In the genomic region with DNA sequence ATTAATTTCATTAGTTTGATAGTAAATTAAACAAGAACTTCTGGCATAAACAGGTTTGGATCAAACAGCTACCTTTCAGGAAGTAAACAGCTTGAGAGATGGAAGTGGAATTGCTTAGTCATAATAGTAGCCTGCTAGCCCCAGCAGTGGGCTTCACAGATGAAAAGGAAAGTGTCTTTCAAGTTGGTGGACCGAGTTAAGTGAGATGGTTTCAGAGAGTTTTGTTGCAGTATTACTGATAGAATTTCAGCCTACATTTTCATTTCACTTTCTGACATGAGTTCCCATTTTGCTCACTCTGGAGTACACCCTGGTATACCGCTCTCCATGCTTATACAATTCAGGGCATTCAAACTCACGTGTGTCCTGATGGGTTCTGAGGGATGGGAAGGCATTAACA, we compare ENCODE assay signal across 1 cellular context.
TF ChIP-seq lines count a peak whose summit lies in the region.

No MANE protein-coding gene starts in this region.

TF ChIP-seq in K562, 482 proteins besides CTCF, POLR2A, EP300 and RAD21:
- TF ChIP-seq TRIM28 (IDR thresholded peaks at IDR 0.05) (0 out of 2 replicates have a peak, but pooled peaks have one; percentile 35), ZNF133 (CRISPR knock-in tag; IDR thresholded peaks at IDR 0.05) (no peak), ELF1 (tag; IDR thresholded peaks at IDR 0.05) (peak; percentile 44; the same call in 1 of the 2 replicates), MAFG (tag; conservative IDR thresholded peaks at IDR 0.05) (peak; percentile 55), JUND (IDR thresholded peaks at IDR 0.05; ENCODE audit: borderline replicate concordance, low read depth, low read length) (0 out of 2 replicates have a peak, but pooled peaks have one; percentile 42), JUND (tag; IDR thresholded peaks at IDR 0.05; ENCODE audit: borderline replicate concordance, low read depth, low read length) (no peak; the same call in 2 of the 3 replicates), MAFK (IDR thresholded peaks at IDR 0.05; ENCODE audit: low read length) (peak; percentile 47; the same call in 1 of the 2 replicates), PHF20 (IDR thresholded peaks at IDR 0.05; ENCODE audit: partially characterized antibody) (no peak), PTTG1 (tag; IDR thresholded peaks at IDR 0.05; ENCODE audit: low read depth) (no peak), RBM25 (IDR thresholded peaks at IDR 0.05; ENCODE audit: low read depth, low read length, severe bottlenecking) (peak; percentile 82), MCM3 (IDR thresholded peaks at IDR 0.05) (no peak), NFE2 (IDR thresholded peaks at IDR 0.05; ENCODE audit: low read depth) (peak; percentile 85), ZNF316 (IDR thresholded peaks at IDR 0.05) (peak; percentile 78), MAFF (IDR thresholded peaks at IDR 0.05; ENCODE audit: low read length) (peak; percentile 65), FOXK2 (conservative IDR thresholded peaks at IDR 0.05 in 1 of 2, IDR thresholded peaks at IDR 0.05 in 1 of 2; ENCODE audit: low read depth in 2 of 2) (peak in 1 of 2 experiments; percentile 73; a peak in 3 of 4 replicates), C11orf30 (IDR thresholded peaks at IDR 0.05; ENCODE audit: low read depth) (peak; percentile 75), TAF15 (IDR thresholded peaks at IDR 0.05; ENCODE audit: low read depth, low read length) (no peak), RNF2 (IDR thresholded peaks at IDR 0.05) (no peak), STAT5A (IDR thresholded peaks at IDR 0.05; ENCODE audit: borderline replicate concordance, low read length) (no peak), BDP1 (IDR thresholded peaks at IDR 0.05; ENCODE audit: insufficient read depth, insufficient read length) (no peak), MECOM (CRISPR knock-in tag; IDR thresholded peaks at IDR 0.05) (no peak), POLR2H (tag; IDR thresholded peaks at IDR 0.05; ENCODE audit: low read depth) (no peak), CEBPG (CRISPR knock-in tag; IDR thresholded peaks at IDR 0.05) (no peak), CEBPG (tag; conservative IDR thresholded peaks at IDR 0.05 in 1 of 2, IDR thresholded peaks at IDR 0.05 in 1 of 2) (no peak), BCOR (IDR thresholded peaks at IDR 0.05) (no peak), CBX3 (IDR thresholded peaks at IDR 0.05; ENCODE audit: borderline replicate concordance in 1 of 2, low read length in 2 of 2) (peak in 1 of 2 experiments; percentile 81; a peak in 1 of 3 replicates), ZNF589 (CRISPR knock-in tag; IDR thresholded peaks at IDR 0.05; ENCODE audit: low read depth) (0 out of 2 replicates have a peak, but pooled peaks have one; percentile 3), EHMT2 (IDR thresholded peaks at IDR 0.05) (no peak)
- TF ChIP-seq, protein P1, sequence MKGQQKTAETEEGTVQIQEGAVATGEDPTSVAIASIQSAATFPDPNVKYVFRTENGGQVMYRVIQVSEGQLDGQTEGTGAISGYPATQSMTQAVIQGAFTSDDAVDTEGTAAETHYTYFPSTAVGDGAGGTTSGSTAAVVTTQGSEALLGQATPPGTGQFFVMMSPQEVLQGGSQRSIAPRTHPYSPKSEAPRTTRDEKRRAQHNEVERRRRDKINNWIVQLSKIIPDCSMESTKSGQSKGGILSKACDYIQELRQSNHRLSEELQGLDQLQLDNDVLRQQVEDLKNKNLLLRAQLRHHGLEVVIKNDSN (CRISPR knock-in tag; IDR thresholded peaks at IDR 0.05), result no peak
- TF ChIP-seq, protein P2, sequence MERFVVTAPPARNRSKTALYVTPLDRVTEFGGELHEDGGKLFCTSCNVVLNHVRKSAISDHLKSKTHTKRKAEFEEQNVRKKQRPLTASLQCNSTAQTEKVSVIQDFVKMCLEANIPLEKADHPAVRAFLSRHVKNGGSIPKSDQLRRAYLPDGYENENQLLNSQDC (CRISPR knock-in tag; IDR thresholded peaks at IDR 0.05), result no peak
- TF ChIP-seq, protein P3, sequence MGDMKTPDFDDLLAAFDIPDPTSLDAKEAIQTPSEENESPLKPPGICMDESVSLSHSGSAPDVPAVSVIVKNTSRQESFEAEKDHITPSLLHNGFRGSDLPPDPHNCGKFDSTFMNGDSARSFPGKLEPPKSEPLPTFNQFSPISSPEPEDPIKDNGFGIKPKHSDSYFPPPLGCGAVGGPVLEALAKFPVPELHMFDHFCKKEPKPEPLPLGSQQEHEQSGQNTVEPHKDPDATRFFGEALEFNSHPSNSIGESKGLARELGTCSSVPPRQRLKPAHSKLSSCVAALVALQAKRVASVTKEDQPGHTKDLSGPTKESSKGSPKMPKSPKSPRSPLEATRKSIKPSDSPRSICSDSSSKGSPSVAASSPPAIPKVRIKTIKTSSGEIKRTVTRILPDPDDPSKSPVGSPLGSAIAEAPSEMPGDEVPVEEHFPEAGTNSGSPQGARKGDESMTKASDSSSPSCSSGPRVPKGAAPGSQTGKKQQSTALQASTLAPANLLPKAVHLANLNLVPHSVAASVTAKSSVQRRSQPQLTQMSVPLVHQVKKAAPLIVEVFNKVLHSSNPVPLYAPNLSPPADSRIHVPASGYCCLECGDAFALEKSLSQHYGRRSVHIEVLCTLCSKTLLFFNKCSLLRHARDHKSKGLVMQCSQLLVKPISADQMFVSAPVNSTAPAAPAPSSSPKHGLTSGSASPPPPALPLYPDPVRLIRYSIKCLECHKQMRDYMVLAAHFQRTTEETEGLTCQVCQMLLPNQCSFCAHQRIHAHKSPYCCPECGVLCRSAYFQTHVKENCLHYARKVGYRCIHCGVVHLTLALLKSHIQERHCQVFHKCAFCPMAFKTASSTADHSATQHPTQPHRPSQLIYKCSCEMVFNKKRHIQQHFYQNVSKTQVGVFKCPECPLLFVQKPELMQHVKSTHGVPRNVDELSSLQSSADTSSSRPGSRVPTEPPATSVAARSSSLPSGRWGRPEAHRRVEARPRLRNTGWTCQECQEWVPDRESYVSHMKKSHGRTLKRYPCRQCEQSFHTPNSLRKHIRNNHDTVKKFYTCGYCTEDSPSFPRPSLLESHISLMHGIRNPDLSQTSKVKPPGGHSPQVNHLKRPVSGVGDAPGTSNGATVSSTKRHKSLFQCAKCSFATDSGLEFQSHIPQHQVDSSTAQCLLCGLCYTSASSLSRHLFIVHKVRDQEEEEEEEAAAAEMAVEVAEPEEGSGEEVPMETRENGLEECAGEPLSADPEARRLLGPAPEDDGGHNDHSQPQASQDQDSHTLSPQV (IDR thresholded peaks at IDR 0.05), result 0 out of 2 replicates have a peak, but pooled peaks have one; percentile 23
- TF ChIP-seq, protein P4, sequence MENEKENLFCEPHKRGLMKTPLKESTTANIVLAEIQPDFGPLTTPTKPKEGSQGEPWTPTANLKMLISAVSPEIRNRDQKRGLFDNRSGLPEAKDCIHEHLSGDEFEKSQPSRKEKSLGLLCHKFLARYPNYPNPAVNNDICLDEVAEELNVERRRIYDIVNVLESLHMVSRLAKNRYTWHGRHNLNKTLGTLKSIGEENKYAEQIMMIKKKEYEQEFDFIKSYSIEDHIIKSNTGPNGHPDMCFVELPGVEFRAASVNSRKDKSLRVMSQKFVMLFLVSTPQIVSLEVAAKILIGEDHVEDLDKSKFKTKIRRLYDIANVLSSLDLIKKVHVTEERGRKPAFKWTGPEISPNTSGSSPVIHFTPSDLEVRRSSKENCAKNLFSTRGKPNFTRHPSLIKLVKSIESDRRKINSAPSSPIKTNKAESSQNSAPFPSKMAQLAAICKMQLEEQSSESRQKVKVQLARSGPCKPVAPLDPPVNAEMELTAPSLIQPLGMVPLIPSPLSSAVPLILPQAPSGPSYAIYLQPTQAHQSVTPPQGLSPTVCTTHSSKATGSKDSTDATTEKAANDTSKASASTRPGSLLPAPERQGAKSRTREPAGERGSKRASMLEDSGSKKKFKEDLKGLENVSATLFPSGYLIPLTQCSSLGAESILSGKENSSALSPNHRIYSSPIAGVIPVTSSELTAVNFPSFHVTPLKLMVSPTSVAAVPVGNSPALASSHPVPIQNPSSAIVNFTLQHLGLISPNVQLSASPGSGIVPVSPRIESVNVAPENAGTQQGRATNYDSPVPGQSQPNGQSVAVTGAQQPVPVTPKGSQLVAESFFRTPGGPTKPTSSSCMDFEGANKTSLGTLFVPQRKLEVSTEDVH (IDR thresholded peaks at IDR 0.05; ENCODE audit: low read depth, partially characterized antibody), result no peak
- TF ChIP-seq, protein P5, sequence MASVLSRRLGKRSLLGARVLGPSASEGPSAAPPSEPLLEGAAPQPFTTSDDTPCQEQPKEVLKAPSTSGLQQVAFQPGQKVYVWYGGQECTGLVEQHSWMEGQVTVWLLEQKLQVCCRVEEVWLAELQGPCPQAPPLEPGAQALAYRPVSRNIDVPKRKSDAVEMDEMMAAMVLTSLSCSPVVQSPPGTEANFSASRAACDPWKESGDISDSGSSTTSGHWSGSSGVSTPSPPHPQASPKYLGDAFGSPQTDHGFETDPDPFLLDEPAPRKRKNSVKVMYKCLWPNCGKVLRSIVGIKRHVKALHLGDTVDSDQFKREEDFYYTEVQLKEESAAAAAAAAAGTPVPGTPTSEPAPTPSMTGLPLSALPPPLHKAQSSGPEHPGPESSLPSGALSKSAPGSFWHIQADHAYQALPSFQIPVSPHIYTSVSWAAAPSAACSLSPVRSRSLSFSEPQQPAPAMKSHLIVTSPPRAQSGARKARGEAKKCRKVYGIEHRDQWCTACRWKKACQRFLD (CRISPR knock-in tag; IDR thresholded peaks at IDR 0.05), result peak; percentile 48; the same call in 1 of the 2 replicates
